Comparison of ENCODE assay signal across 1 cellular context in the genomic region with DNA sequence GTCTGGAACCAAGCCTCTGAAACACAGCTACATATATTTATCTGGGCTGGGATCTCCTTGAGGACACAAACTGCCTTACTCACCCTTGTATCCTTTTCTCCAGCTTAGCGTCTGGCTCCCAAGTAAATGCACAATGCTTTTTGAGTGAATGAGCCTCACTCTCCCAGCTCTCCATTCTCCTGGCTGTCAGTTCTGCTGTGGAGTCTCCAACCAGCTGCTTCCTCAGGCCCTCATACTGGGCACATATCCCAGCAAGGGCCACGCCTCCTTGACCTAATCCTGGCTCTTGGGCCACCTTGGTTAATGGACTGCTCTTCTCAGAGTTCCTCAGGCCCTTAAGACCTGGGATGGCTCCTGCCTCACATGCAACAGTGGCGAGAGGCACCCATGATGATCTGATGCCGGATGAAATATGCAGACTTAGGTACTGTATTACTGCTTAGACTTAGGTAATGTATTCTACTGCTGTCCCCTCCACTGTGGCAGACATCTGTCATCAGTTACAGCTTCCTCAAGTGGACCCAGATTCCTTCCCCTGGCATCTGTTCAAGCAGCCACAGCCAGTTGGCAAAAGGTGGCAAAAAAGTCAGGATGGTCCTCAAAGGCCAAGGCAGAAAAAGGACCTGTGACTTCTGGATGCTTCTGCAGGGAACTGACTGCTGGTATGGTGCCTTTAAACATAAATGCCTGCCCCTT.
A peak's percentile ranks its signal among the peaks of the same experiment; 100 is the strongest.
TF ChIP-seq lines count a peak whose summit lies in the region.

No MANE protein-coding gene starts in this region.

TF ChIP-seq in HepG2, 621 proteins besides CTCF, POLR2A, EP300 and RAD21 (continued from another document):
- TF ChIP-seq, protein P1, sequence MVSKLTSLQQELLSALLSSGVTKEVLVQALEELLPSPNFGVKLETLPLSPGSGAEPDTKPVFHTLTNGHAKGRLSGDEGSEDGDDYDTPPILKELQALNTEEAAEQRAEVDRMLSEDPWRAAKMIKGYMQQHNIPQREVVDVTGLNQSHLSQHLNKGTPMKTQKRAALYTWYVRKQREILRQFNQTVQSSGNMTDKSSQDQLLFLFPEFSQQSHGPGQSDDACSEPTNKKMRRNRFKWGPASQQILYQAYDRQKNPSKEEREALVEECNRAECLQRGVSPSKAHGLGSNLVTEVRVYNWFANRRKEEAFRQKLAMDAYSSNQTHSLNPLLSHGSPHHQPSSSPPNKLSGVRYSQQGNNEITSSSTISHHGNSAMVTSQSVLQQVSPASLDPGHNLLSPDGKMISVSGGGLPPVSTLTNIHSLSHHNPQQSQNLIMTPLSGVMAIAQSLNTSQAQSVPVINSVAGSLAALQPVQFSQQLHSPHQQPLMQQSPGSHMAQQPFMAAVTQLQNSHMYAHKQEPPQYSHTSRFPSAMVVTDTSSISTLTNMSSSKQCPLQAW (CRISPR knock-in tag; IDR thresholded peaks at IDR 0.05): peak; percentile 46; the same call in 1 of the 2 replicates
- TF ChIP-seq GFI1 (CRISPR knock-in tag; IDR thresholded peaks at IDR 0.05; ENCODE audit: borderline replicate concordance) (no peak), KDM2A (CRISPR knock-in tag; IDR thresholded peaks at IDR 0.05; ENCODE audit: borderline replicate concordance, low read depth) (peak; percentile 64; the same call in 1 of the 2 replicates), POLR2AphosphoS5 (IDR thresholded peaks at IDR 0.05; ENCODE audit: low read depth, low read length) (peak; percentile 62), SSRP1 (CRISPR knock-in tag; IDR thresholded peaks at IDR 0.05) (peak; percentile 98; the same call in 1 of the 2 replicates), ZNF234 (CRISPR knock-in tag; conservative IDR thresholded peaks at IDR 0.05) (0 out of 2 replicates have a peak, but pooled peaks have one; percentile 28), POLR2G (IDR thresholded peaks at IDR 0.05; ENCODE audit: low read depth, low read length) (peak; percentile 86), POLR2AphosphoS2 (IDR thresholded peaks at IDR 0.05; ENCODE audit: low read depth, low read length) (0 out of 2 replicates have a peak, but pooled peaks have one; percentile 68), RFX5 (IDR thresholded peaks at IDR 0.05; ENCODE audit: low read depth, low read length) (no peak), ZNF766 (CRISPR knock-in tag; IDR thresholded peaks at IDR 0.05; ENCODE audit: borderline replicate concordance) (0 out of 2 replicates have a peak, but pooled peaks have one; percentile 59), RBM22 (optimal IDR thresholded peaks at IDR 0.05; ENCODE audit: low read length) (peak; percentile 98), AGO2 (optimal IDR thresholded peaks at IDR 0.05; ENCODE audit: low read depth, low read length) (peak; percentile 52), FOSL1 (CRISPR knock-in tag; IDR thresholded peaks at IDR 0.05; ENCODE audit: borderline replicate concordance) (no peak), PAF1 (CRISPR knock-in tag; IDR thresholded peaks at IDR 0.05) (peak; percentile 37), ELF1 (CRISPR knock-in tag; IDR thresholded peaks at IDR 0.05) (no peak), MTA1 (CRISPR knock-in tag; IDR thresholded peaks at IDR 0.05; ENCODE audit: borderline replicate concordance) (no peak), ZNF326 (CRISPR knock-in tag; IDR thresholded peaks at IDR 0.05; ENCODE audit: borderline replicate concordance) (0 out of 2 replicates have a peak, but pooled peaks have one; percentile 59), ZFX (CRISPR knock-in tag; IDR thresholded peaks at IDR 0.05; ENCODE audit: low read depth) (peak; percentile 38; the same call in 1 of the 2 replicates), ZNF607 (CRISPR knock-in tag; IDR thresholded peaks at IDR 0.05; ENCODE audit: borderline replicate concordance) (peak; percentile 49; the same call in 1 of the 2 replicates)
- TF ChIP-seq, protein P2, sequence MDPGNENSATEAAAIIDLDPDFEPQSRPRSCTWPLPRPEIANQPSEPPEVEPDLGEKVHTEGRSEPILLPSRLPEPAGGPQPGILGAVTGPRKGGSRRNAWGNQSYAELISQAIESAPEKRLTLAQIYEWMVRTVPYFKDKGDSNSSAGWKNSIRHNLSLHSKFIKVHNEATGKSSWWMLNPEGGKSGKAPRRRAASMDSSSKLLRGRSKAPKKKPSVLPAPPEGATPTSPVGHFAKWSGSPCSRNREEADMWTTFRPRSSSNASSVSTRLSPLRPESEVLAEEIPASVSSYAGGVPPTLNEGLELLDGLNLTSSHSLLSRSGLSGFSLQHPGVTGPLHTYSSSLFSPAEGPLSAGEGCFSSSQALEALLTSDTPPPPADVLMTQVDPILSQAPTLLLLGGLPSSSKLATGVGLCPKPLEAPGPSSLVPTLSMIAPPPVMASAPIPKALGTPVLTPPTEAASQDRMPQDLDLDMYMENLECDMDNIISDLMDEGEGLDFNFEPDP (CRISPR knock-in tag; conservative IDR thresholded peaks at IDR 0.05): no peak
- TF ChIP-seq, protein P3, sequence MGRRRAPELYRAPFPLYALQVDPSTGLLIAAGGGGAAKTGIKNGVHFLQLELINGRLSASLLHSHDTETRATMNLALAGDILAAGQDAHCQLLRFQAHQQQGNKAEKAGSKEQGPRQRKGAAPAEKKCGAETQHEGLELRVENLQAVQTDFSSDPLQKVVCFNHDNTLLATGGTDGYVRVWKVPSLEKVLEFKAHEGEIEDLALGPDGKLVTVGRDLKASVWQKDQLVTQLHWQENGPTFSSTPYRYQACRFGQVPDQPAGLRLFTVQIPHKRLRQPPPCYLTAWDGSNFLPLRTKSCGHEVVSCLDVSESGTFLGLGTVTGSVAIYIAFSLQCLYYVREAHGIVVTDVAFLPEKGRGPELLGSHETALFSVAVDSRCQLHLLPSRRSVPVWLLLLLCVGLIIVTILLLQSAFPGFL (CRISPR knock-in tag; IDR thresholded peaks at IDR 0.05): 0 out of 2 replicates have a peak, but pooled peaks have one; percentile 28
- TF ChIP-seq, protein P4, sequence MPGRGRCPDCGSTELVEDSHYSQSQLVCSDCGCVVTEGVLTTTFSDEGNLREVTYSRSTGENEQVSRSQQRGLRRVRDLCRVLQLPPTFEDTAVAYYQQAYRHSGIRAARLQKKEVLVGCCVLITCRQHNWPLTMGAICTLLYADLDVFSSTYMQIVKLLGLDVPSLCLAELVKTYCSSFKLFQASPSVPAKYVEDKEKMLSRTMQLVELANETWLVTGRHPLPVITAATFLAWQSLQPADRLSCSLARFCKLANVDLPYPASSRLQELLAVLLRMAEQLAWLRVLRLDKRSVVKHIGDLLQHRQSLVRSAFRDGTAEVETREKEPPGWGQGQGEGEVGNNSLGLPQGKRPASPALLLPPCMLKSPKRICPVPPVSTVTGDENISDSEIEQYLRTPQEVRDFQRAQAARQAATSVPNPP (CRISPR knock-in tag; IDR thresholded peaks at IDR 0.05): 0 out of 2 replicates have a peak, but pooled peaks have one; percentile 47
- TF ChIP-seq, protein P5, sequence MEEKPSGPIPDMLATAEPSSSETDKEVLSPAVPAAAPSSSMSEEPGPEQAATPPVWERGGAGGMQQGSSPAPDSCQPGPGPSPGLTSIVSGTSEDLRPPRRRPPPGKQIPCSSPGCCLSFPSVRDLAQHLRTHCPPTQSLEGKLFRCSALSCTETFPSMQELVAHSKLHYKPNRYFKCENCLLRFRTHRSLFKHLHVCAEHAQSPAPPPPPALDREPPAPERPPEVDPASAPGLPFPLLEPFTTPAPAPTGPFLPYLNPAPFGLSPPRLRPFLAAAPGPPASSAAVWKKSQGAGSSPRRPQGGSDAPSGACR (CRISPR knock-in tag; IDR thresholded peaks at IDR 0.05): no peak
- TF ChIP-seq, protein P6, sequence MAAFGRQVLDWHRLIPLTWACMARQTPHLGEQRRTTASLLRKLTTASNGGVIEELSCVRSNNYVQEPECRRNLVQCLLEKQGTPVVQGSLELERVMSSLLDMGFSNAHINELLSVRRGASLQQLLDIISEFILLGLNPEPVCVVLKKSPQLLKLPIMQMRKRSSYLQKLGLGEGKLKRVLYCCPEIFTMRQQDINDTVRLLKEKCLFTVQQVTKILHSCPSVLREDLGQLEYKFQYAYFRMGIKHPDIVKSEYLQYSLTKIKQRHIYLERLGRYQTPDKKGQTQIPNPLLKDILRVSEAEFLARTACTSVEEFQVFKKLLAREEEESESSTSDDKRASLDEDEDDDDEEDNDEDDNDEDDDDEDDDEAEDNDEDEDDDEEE (CRISPR knock-in tag; IDR thresholded peaks at IDR 0.05): 0 out of 2 replicates have a peak, but pooled peaks have one; percentile 42
